Comparison of ENCODE assay signal across 20 cellular contexts in the genomic region with DNA sequence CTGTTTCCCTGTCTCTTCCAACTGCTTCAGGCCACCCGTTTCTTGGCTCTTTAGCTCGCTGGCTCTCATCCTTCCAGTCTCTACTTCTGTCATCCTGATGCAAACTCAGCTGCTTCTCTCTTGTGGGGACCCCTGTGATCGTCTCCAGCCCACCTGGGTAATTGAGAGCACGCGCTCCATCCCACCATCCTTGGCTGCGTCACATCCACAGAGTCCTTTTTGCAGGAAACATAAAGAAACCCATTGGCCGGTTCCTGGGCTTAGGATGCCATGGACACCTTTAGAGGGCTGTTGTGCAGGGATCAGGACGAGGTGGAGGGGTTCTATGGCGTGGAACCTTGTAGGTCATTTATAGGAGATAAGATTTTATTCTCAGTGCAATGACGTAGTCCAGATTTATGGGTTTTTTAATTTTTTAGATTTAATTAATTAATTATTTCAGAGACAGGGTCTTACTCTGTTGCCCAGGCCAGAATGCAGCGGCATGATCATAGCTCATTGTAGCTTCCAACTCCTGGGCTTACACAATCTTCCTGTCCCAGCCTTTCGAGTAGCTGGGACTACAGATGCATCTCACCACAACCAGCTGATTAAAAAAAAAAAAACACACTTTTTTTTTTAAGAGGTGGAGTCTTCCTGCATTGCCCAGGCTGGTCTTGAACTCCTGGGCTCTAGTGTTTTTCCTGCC.
"Had no signal": no experiment of that assay in that cellular context is flagged by ENCODE, and none has a peak within 500 bp of the region (broad histone marks: within the 10 kb centered on the region; RNA-seq: fewer than 3 reads in every experiment).

No MANE protein-coding gene starts in this region.

- ATAC-seq: activated naive CD8-positive, alpha-beta T cell treated with anti-CD3 and anti-CD28 coated beads, Interleukin-2, amount 50 U/mL, for 24 hours; activated T-cell treated with anti-CD3 and anti-CD28 coated beads, Interleukin-2, amount 50 U/mL, for 72 hours; body of pancreas; heart right ventricle; left cardiac atrium; mucosa of descending colon; stimulated activated naive B cell treated with anti-CD40 and anti-IgM and Interleukin-4, amounts not matched to agents 10 μg/mL and 1 μg/mL and 100 μg/mL, for 72 hours had no signal

- H3K27me3 ChIP-seq: body of pancreas, cardiac muscle cell had no signal

- H2AFZ ChIP-seq: neural progenitor cell had no signal

- H3K4me3 Mint-ChIP-seq: activated CD4-positive, alpha-beta memory T cell treated with anti-CD3 and anti-CD28 coated beads, Interleukin-2, amount 10 ng/mL, durations not matched to agents 7 days and 5 days; activated CD4-positive, alpha-beta T cell treated with anti-CD3 and anti-CD28 coated beads, Interleukin-2, amount 10 ng/mL, durations not matched to agents 24 days and 14 days; activated naive CD4-positive, alpha-beta T cell treated with anti-CD3 and anti-CD28 coated beads for 36 hours; activated naive CD8-positive, alpha-beta T cell treated with anti-CD3 and anti-CD28 coated beads, Interleukin-2, amount 50 U/mL, for 24 hours; activated T-cell treated with anti-CD3 and anti-CD28 coated beads, Interleukin-2, amount 50 U/mL, for 72 hours; memory B cell; neural progenitor cell; stimulated activated naive B cell treated with anti-CD40 and anti-IgM and Interleukin-4, amounts not matched to agents 10 μg/mL and 1 μg/mL and 100 μg/mL, for 72 hours had no signal

- H3K4me3 ChIP-seq: body of pancreas, cardiac muscle cell, heart right ventricle, mucosa of descending colon, neural progenitor cell, transverse colon had no signal

- H3K27ac ChIP-seq: body of pancreas, cardiac muscle cell, heart right ventricle, neural progenitor cell, transverse colon had no signal

- DNase-seq: activated CD4-positive, alpha-beta memory T cell treated with anti-CD3 and anti-CD28 coated beads, Interleukin-2, amount 10 ng/mL, durations not matched to agents 7 days and 5 days; activated CD4-positive, alpha-beta T cell treated with anti-CD3 and anti-CD28 coated beads, Interleukin-2, amount 10 ng/mL, durations not matched to agents 24 days and 14 days; activated CD4-positive, CD25-positive, alpha-beta regulatory T cell; activated effector memory CD4-positive, alpha-beta T cell treated with Interleukin-2 at 50 U/mL for 16 hours; activated naive CD4-positive, alpha-beta T cell treated with anti-CD3 and anti-CD28 coated beads for 36 hours; activated naive CD8-positive, alpha-beta T cell treated with anti-CD3 and anti-CD28 coated beads, Interleukin-2, amount 50 U/mL, for 24 hours; activated T-cell treated with anti-CD3 and anti-CD28 coated beads, Interleukin-2, amount 50 U/mL, for 72 hours; body of pancreas; effector CD4-positive, alpha-beta T cell; heart right ventricle; islet precursor cell; left cardiac atrium; mucosa of descending colon; stimulated activated CD4-positive, alpha-beta T cell treated with anti-CD3 and anti-CD28 coated beads, Interleukin-2, amount 100 ng/mL, for 48 hours; stimulated activated CD8-positive, alpha-beta memory T cell treated with anti-CD3 and anti-CD28 coated beads, Interleukin-4, amount 100 ng/mL, for 48 hours; stimulated activated naive B cell treated with anti-CD40 and anti-IgM and Interleukin-4, amounts not matched to agents 10 μg/mL and 1 μg/mL and 100 μg/mL, for 72 hours; transverse colon had no signal

- H3K36me3 ChIP-seq: cardiac muscle cell, heart right ventricle, neural progenitor cell, transverse colon had no signal

- H3K9me3 Mint-ChIP-seq: activated CD4-positive, alpha-beta memory T cell treated with anti-CD3 and anti-CD28 coated beads, Interleukin-2, amount 10 ng/mL, durations not matched to agents 7 days and 5 days; activated CD4-positive, alpha-beta T cell treated with anti-CD3 and anti-CD28 coated beads, Interleukin-2, amount 10 ng/mL, durations not matched to agents 24 days and 14 days; activated naive CD4-positive, alpha-beta T cell treated with anti-CD3 and anti-CD28 coated beads for 36 hours; activated naive CD8-positive, alpha-beta T cell treated with anti-CD3 and anti-CD28 coated beads, Interleukin-2, amount 50 U/mL, for 24 hours; activated T-cell treated with anti-CD3 and anti-CD28 coated beads, Interleukin-2, amount 50 U/mL, for 72 hours; memory B cell; neural progenitor cell; stimulated activated naive B cell treated with anti-CD40 and anti-IgM and Interleukin-4, amounts not matched to agents 10 μg/mL and 1 μg/mL and 100 μg/mL, for 72 hours had no signal

- H3K36me3 Mint-ChIP-seq: memory B cell; neural progenitor cell; stimulated activated naive B cell treated with anti-CD40 and anti-IgM and Interleukin-4, amounts not matched to agents 10 μg/mL and 1 μg/mL and 100 μg/mL, for 72 hours had no signal

- H3K4me1 ChIP-seq: heart right ventricle, neural progenitor cell had no signal

- H3K9ac ChIP-seq: neural progenitor cell had no signal

- H3K9me3 ChIP-seq: body of pancreas, heart right ventricle, mucosa of descending colon, transverse colon had no signal

- H3K27ac Mint-ChIP-seq: activated CD4-positive, alpha-beta memory T cell treated with anti-CD3 and anti-CD28 coated beads, Interleukin-2, amount 10 ng/mL, durations not matched to agents 7 days and 5 days; activated CD4-positive, alpha-beta T cell treated with anti-CD3 and anti-CD28 coated beads, Interleukin-2, amount 10 ng/mL, durations not matched to agents 24 days and 14 days; activated naive CD4-positive, alpha-beta T cell treated with anti-CD3 and anti-CD28 coated beads for 36 hours; activated naive CD8-positive, alpha-beta T cell treated with anti-CD3 and anti-CD28 coated beads, Interleukin-2, amount 50 U/mL, for 24 hours; activated T-cell treated with anti-CD3 and anti-CD28 coated beads, Interleukin-2, amount 50 U/mL, for 72 hours; memory B cell; stimulated activated naive B cell treated with anti-CD40 and anti-IgM and Interleukin-4, amounts not matched to agents 10 μg/mL and 1 μg/mL and 100 μg/mL, for 72 hours had no signal

- H3K4me2 ChIP-seq: neural progenitor cell had no signal

- H3K4me1 Mint-ChIP-seq: activated CD4-positive, alpha-beta memory T cell treated with anti-CD3 and anti-CD28 coated beads, Interleukin-2, amount 10 ng/mL, durations not matched to agents 7 days and 5 days; activated CD4-positive, alpha-beta T cell treated with anti-CD3 and anti-CD28 coated beads, Interleukin-2, amount 10 ng/mL, durations not matched to agents 24 days and 14 days; activated naive CD8-positive, alpha-beta T cell treated with anti-CD3 and anti-CD28 coated beads, Interleukin-2, amount 50 U/mL, for 24 hours; memory B cell; stimulated activated naive B cell treated with anti-CD40 and anti-IgM and Interleukin-4, amounts not matched to agents 10 μg/mL and 1 μg/mL and 100 μg/mL, for 72 hours had no signal
